ENCODE assay signal across 8 cellular contexts in the genomic region with DNA sequence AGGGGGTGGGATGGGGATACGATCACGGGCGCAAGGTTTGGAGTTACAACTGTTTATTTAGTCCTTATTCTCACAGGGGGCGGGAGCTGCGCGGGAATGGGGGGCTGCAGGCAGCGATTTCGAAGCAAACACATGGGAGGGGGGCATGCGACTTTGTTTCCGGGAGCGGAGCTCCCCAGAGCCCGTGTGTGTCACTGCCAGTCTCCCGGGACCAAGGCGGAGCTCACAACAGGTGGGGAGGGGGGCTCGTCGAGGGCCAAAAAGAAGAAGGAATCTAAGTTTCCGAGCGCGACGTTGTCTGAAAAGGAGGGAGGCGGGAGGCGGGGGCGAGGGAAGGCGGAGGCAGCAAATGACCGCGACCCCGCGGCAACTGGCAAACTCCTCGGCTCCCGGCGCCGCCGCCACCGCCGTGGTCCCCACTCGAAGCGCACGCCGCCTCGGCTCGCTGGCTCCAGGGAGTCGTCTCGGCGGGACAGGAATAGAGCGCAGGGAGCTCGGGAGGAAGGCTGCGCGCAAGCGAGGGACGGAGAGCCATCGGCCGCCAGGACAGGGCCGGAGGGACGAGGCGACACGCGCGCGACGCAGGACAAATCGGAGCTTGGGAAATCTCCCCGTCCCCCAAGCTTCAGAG. TPM values are rescaled to one million over a fixed set of nuclear protein-coding genes. Genes with fewer than 3 reads are reported as not detected.
DNase-seq lines count a peak whose midpoint lies in the region; ATAC-seq and TF ChIP-seq lines count a peak whose summit lies in the region.

No MANE protein-coding gene starts in this region.

- DNase-seq in NCI-H1105 treated with DMSO at 0.1 percent for 48 hours (lab: John Stamatoyannopoulos, UW) (peak; percentile 20), NCI-H1105 (lab: John Stamatoyannopoulos, UW) (no peak), SK-N-DZ (ENCODE audit: low spot score) (peak; percentile 32), heart left ventricle (peak; percentile 59 to 85 (median 67)), ovary (peak; percentile 41 to 68 (median 62)), type B pancreatic cell (ENCODE audit: extremely low spot score, unreplicated experiment) (peak; percentile 72)
- DNase-seq in activated naive CD8-positive, alpha-beta T cell treated with anti-CD3 and anti-CD28 coated beads, Interleukin-2, amount 50 U/mL, for 24 hours = peak; percentile 64

- peak overlapping the region; percentile 92 to 99 (median 98) for H3K27ac ChIP-seq in heart left ventricle
- H3K27ac ChIP-seq in ovary = peak overlapping the region; percentile 99 to 100

- no peak for TF ChIP-seq CTCF in heart left ventricle (IDR thresholded peaks at IDR 0.05)
- TF ChIP-seq CTCF in ovary (IDR thresholded peaks at IDR 0.05) = no peak
- TF ChIP-seq CTCF in type B pancreatic cell (conservative IDR thresholded peaks at IDR 0.05) = no peak

- no peaks in the 10 kb centered on the region for H3K27me3 ChIP-seq in heart left ventricle
- no peaks in the 10 kb centered on the region for H3K27me3 ChIP-seq in ovary

- 0 to 3% (median 1%) methylated on average over 34 to 62 of the region's 62 CpGs for WGBS in heart left ventricle, 4 donors
- WGBS in ovary, 3 donors = 0% methylated on average over 53 to 62 of the region's 62 CpGs

- peak overlapping the region; percentile 92 for H3K4me3 Mint-ChIP-seq in activated naive CD8-positive, alpha-beta T cell treated with anti-CD3 and anti-CD28 coated beads, Interleukin-2, amount 50 U/mL, for 24 hours
- peak overlapping the region; percentile 89 for H3K4me3 Mint-ChIP-seq in type B pancreatic cell

- peak overlapping the region; percentile 99 for H3K27ac Mint-ChIP-seq in activated naive CD8-positive, alpha-beta T cell treated with anti-CD3 and anti-CD28 coated beads, Interleukin-2, amount 50 U/mL, for 24 hours
- H3K27ac Mint-ChIP-seq in type B pancreatic cell = peak overlapping the region; percentile 93

- ATAC-seq in activated naive CD8-positive, alpha-beta T cell treated with anti-CD3 and anti-CD28 coated beads, Interleukin-2, amount 50 U/mL, for 24 hours = peak; percentile 30
- ATAC-seq in heart left ventricle (peak; percentile 4 to 43 (median 34)), HG02759 (IDR thresholded peaks at IDR 0.05; ENCODE audit: unreplicated experiment) (no peak)

- peaks cover 18% of the 10 kb centered on the region for H3K36me3 Mint-ChIP-seq in activated naive CD8-positive, alpha-beta T cell treated with anti-CD3 and anti-CD28 coated beads, Interleukin-2, amount 50 U/mL, for 24 hours (ENCODE audit: low read depth)
- H3K36me3 Mint-ChIP-seq in type B pancreatic cell = peaks cover 2% of the 10 kb centered on the region

- H3K27me3 Mint-ChIP-seq in activated naive CD8-positive, alpha-beta T cell treated with anti-CD3 and anti-CD28 coated beads, Interleukin-2, amount 50 U/mL, for 24 hours = no peaks in the 10 kb centered on the region
- peaks cover 3% of the 10 kb centered on the region for H3K27me3 Mint-ChIP-seq in type B pancreatic cell

- H3K9me3 ChIP-seq in heart left ventricle = no peaks in the 10 kb centered on the region
- H3K9me3 ChIP-seq in ovary = no peaks in the 10 kb centered on the region

- no peak for TF ChIP-seq EP300 in ovary (IDR thresholded peaks at IDR 0.05)

- intact Hi-C loops in heart left ventricle (cut with DNase I) (loop anchor here (2.0 to 10.0 kb wide), 26 partner anchors 40 to 867 kb away; no protein-coding TSS in a partner anchor), ovary (cut with DNase I) (loop anchor here in 3 of 4 donors (5.0 to 10.0 kb wide), 7 partner anchors 275 to 867 kb away; no protein-coding TSS in a partner anchor)

- H3K4me3 ChIP-seq in heart left ventricle (peak overlapping the region; percentile 65 to 95 (median 82)), ovary (peak overlapping the region; percentile 86)

- H3K36me3 ChIP-seq in heart left ventricle (no peaks in the 10 kb centered on the region), ovary (no peaks in the 10 kb centered on the region)

- TF ChIP-seq POLR2A in heart left ventricle (IDR thresholded peaks at IDR 0.05) (no peak), ovary (IDR thresholded peaks at IDR 0.05) (no peak)

- H3K4me1 Mint-ChIP-seq in activated naive CD8-positive, alpha-beta T cell treated with anti-CD3 and anti-CD28 coated beads, Interleukin-2, amount 50 U/mL, for 24 hours = peaks cover 68% of the 10 kb centered on the region
- H3K4me1 Mint-ChIP-seq in type B pancreatic cell (ENCODE audit: unreplicated experiment) = peaks cover 53% of the 10 kb centered on the region

- no peaks in the 10 kb centered on the region for H3K9me3 Mint-ChIP-seq in activated naive CD8-positive, alpha-beta T cell treated with anti-CD3 and anti-CD28 coated beads, Interleukin-2, amount 50 U/mL, for 24 hours
- no peaks in the 10 kb centered on the region for H3K9me3 Mint-ChIP-seq in type B pancreatic cell

- H3K4me1 ChIP-seq in heart left ventricle = peaks cover 0 to 64% (median 35%) of the 10 kb centered on the region in 12 donors
- H3K4me1 ChIP-seq in ovary (ENCODE audit: insufficient read depth) = peaks cover 2% of the 10 kb centered on the region

RNA-seq across cellular contexts. Expression of gene FOXP1, which starts 1.4 kb away (rescaled TPM):
- 5.9 and 6.7 TPM in 2 replicates for polyA plus RNA-seq in SK-N-DZ (2014; cell fraction: cytosol; rRNA removed)
- polyA plus RNA-seq in SK-N-DZ (2014; cell fraction: nucleus; rRNA removed) = 5.6 and 9.7 TPM in 2 replicates
- 10 to 100 TPM; 33.0 to 67.8 (median 44.5) TPM for total RNA-seq in heart left ventricle
- polyA plus RNA-seq in heart left ventricle = 10 to 100 TPM; 14.9 to 15.1 TPM
- 100 to 1,000 TPM in 6 of 7 donors, 10 to 100 TPM in 1; 89.4 to 126 (median 119) TPM for total RNA-seq in ovary
- polyA plus RNA-seq in ovary = 10 to 100 TPM; 31.7 to 42.6 TPM
- 113 and 127 TPM in 2 replicates for total RNA-seq in type B pancreatic cell (ENCODE audit: low replicate concordance)
